ENCODE assay signal across 14 cellular contexts in the genomic region with DNA sequence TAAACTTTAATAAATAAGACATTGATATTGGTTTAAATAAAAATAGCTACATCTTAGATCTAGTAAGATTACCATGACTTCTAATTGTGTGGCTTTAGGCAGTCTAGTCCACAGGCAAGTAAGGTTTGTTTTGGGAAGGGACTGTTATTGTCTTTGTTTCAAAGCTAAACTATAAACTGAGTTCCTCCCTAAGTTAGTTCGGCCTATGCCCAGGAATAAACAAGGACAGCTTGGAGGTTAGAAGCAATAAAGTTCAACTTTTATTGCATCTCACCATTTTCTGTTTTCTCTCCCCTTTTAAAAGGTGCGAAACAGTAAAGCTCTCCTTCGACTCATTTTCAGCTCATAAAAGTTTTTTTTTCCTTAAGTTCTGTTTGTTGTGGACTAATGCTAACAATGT.
"Had no signal": no experiment of that assay in that cellular context is flagged by ENCODE, and none has a peak within 500 bp of the region (broad histone marks: within the 10 kb centered on the region; RNA-seq: fewer than 3 reads in every experiment).

No MANE protein-coding gene starts in this region.

- ATAC-seq: activated T-cell treated with anti-CD3 and anti-CD28 coated beads, Interleukin-2, amount 50 U/mL, for 72 hours; left cardiac atrium; natural killer cell had no signal

- H3K4me1 ChIP-seq: sigmoid colon, stomach, uterus had no signal

- H3K9me3 ChIP-seq: sigmoid colon, thoracic aorta, uterus had no signal

- H3K27ac Mint-ChIP-seq: activated CD4-positive, alpha-beta memory T cell treated with anti-CD3 and anti-CD28 coated beads for 36 hours; activated naive CD8-positive, alpha-beta T cell treated with anti-CD3 and anti-CD28 coated beads, Interleukin-2, amount 10 ng/mL, durations not matched to agents 7 days and 5 days; activated T-cell treated with anti-CD3 and anti-CD28 coated beads, Interleukin-2, amount 50 U/mL, for 72 hours; immature natural killer cell; natural killer cell had no signal

- H3K27me3 ChIP-seq: sigmoid colon, stomach, uterus had no signal

- H3K36me3 ChIP-seq: sigmoid colon, stomach, thoracic aorta, uterus had no signal

- H3K4me3 Mint-ChIP-seq: activated CD4-positive, alpha-beta memory T cell treated with anti-CD3 and anti-CD28 coated beads for 36 hours; activated naive CD8-positive, alpha-beta T cell treated with anti-CD3 and anti-CD28 coated beads, Interleukin-2, amount 10 ng/mL, durations not matched to agents 7 days and 5 days; activated T-cell treated with anti-CD3 and anti-CD28 coated beads, Interleukin-2, amount 50 U/mL, for 72 hours; immature natural killer cell; natural killer cell had no signal

- H3K36me3 Mint-ChIP-seq: immature natural killer cell, natural killer cell had no signal

- H3K4me1 Mint-ChIP-seq: immature natural killer cell, natural killer cell had no signal

- H3K9me3 Mint-ChIP-seq: natural killer cell had no signal

- H3K27ac ChIP-seq: sigmoid colon, stomach, thoracic aorta, uterus had no signal

- H3K4me3 ChIP-seq: lung, sigmoid colon, stomach, thoracic aorta, uterus had no signal

- DNase-seq: activated CD4-positive, alpha-beta memory T cell treated with anti-CD3 and anti-CD28 coated beads for 36 hours; activated CD4-positive, alpha-beta T cell treated with anti-CD3 and anti-CD28 coated beads for 1 hour; activated naive CD8-positive, alpha-beta T cell treated with anti-CD3 and anti-CD28 coated beads, Interleukin-2, amount 10 ng/mL, durations not matched to agents 7 days and 5 days; activated T-cell treated with anti-CD3 and anti-CD28 coated beads, Interleukin-2, amount 50 U/mL, for 72 hours; aorta; immature natural killer cell; left cardiac atrium; natural killer cell; sigmoid colon; stimulated activated CD4-positive, alpha-beta T cell treated with anti-CD3 and anti-CD28 coated beads, Interleukin-4, amount 100 ng/mL, for 24 hours; stomach; uterus had no signal

- H3K27me3 Mint-ChIP-seq: activated CD4-positive, alpha-beta memory T cell treated with anti-CD3 and anti-CD28 coated beads for 36 hours; activated naive CD8-positive, alpha-beta T cell treated with anti-CD3 and anti-CD28 coated beads, Interleukin-2, amount 10 ng/mL, durations not matched to agents 7 days and 5 days had no signal
